Comparison of ENCODE assay signal across 22 cellular contexts in the genomic region with DNA sequence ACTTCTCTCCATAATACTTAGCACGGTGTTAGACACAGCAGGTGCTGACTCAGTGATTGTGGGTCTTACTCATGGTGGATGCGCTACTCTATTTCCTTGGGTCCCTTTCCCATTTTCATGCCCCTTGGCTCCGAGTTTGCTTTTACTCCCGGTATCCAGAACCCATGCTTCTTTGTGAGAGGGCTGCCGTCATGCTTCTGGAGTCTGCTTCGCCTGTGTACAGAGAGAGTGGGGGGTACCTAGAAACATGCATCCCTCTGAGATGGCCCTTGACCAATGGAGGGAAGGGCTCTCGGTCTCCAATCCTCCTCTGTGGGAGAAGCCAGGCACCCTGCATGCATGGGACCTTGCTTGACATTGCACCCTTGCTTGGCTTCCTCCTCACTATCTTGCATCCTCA.
DNase-seq lines count a peak whose midpoint lies in the region; ATAC-seq, FAIRE-seq and TF ChIP-seq lines count a peak whose summit lies in the region.
"Had no signal": no experiment of that assay in that cellular context is flagged by ENCODE, and none has a peak within 500 bp of the region (broad histone marks: within the 10 kb centered on the region; RNA-seq: fewer than 3 reads in every experiment).

No MANE protein-coding gene starts in this region.

- H3K27me3 Mint-ChIP-seq in osteocyte (ENCODE audit: unreplicated experiment): peaks cover 62% of the 10 kb centered on the region

- no peak for TF ChIP-seq RAD21 in HepG2 (CRISPR knock-in tag; IDR thresholded peaks at IDR 0.05)

- H3K9me3 Mint-ChIP-seq in osteocyte (ENCODE audit: unreplicated experiment): peaks cover 6% of the 10 kb centered on the region

- TF ChIP-seq CTCF in HepG2 (CRISPR knock-in tag; IDR thresholded peaks at IDR 0.05) (no peak), right lobe of liver (IDR thresholded peaks at IDR 0.05) (no peak), coronary artery (IDR thresholded peaks at IDR 0.05) (no peak), osteocyte (IDR thresholded peaks at IDR 0.05) (no peak), D721Med (IDR thresholded peaks at IDR 0.05; ENCODE audit: insufficient read depth, missing control alignments) (no peak), osteoblast (IDR thresholded peaks at IDR 0.05; ENCODE audit: extremely low read depth, low read depth, low read length) (no peak)

- FAIRE-seq in HepG2 (lab: Jason Lieb, UNC) (no peak), D721Med (lab: Jason Lieb, UNC) (no peak)
- FAIRE-seq: A549, G401.6, GM19239 had no signal

- no peaks in the 10 kb centered on the region for H3K9me3 ChIP-seq in HepG2 (ENCODE audit: low read length)
- H3K9me3 ChIP-seq in right lobe of liver: no peaks in the 10 kb centered on the region
- H3K9me3 ChIP-seq in osteoblast (ENCODE audit: low read depth, low read length): no peaks in the 10 kb centered on the region
- H3K9me3 ChIP-seq: A549, BE2C had no signal

- H3K4me3 ChIP-seq in HepG2 (replicated peaks in 1 of 3; ENCODE audit: insufficient read depth in 1 of 3, low read depth in 2 of 3, low read length in 3 of 3): no peak overlapping the region
- H3K4me3 ChIP-seq in right lobe of liver: no peak overlapping the region
- H3K4me3 ChIP-seq in coronary artery: no peak overlapping the region
- H3K4me3 ChIP-seq in osteoblast (ENCODE audit: insufficient read depth, low read length): no peak overlapping the region
- H3K4me3 ChIP-seq: A549, BLaER1 had no signal

- H3K36me3 Mint-ChIP-seq in osteocyte (ENCODE audit: unreplicated experiment): no peaks in the 10 kb centered on the region
- H3K36me3 Mint-ChIP-seq: CD4-positive, alpha-beta memory T cell; CD4-positive, CD25-positive, alpha-beta regulatory T cell had no signal

- H3K27me3 ChIP-seq in HepG2 (ENCODE audit: control insufficient read depth in 1 of 2, insufficient read depth in 2 of 2, low read length in 2 of 2): peaks cover 10 to 72% of the 10 kb centered on the region in 2 experiments
- H3K27me3 ChIP-seq in right lobe of liver: no peaks in the 10 kb centered on the region
- H3K27me3 ChIP-seq in osteoblast (ENCODE audit: insufficient read depth, low read length): peaks cover 17% of the 10 kb centered on the region
- H3K27me3 ChIP-seq: BE2C, BLaER1 had no signal

- H2AFZ ChIP-seq in HepG2 (ENCODE audit: low read length) (no peak overlapping the region), osteoblast (ENCODE audit: low read length) (no peak overlapping the region)

- no peak for TF ChIP-seq EP300 in HepG2 (IDR thresholded peaks at IDR 0.05; ENCODE audit: low read depth in 2 of 2, low read length in 2 of 2)
- TF ChIP-seq EP300 in HepG2 (CRISPR knock-in tag; IDR thresholded peaks at IDR 0.05; ENCODE audit: borderline replicate concordance): no peak

- 31% methylated on average over 7 of the region's 7 CpGs for WGBS in HepG2 (ENCODE audit: low lambda C conversion rate)
- 73% methylated on average over 6 of the region's 7 CpGs for WGBS in right lobe of liver (ENCODE audit: insufficient coverage, low coverage, low lambda C conversion rate, missing lambda C conversion rate)

- no peak overlapping the region for H3K9ac ChIP-seq in HepG2 (ENCODE audit: insufficient read depth, low read depth, low read length)
- H3K9ac ChIP-seq: BLaER1 had no signal

- H3K79me2 ChIP-seq in HepG2 (ENCODE audit: insufficient read depth, low read length) (no peaks in the 10 kb centered on the region), osteoblast (ENCODE audit: insufficient read depth, low read length) (no peaks in the 10 kb centered on the region)

- H3K27ac ChIP-seq in HepG2 (ENCODE audit: extremely low read length, insufficient read depth, low read length) (no peak overlapping the region), right lobe of liver (no peak overlapping the region), coronary artery (no peak overlapping the region), osteoblast (ENCODE audit: low read depth, low read length) (no peak overlapping the region)
- H3K27ac ChIP-seq: 22Rv1, A549, BLaER1 had no signal

- H3K4me2 ChIP-seq in HepG2 (ENCODE audit: low read depth, low read length) (no peak overlapping the region), osteoblast (ENCODE audit: insufficient read depth, low read length) (no peak overlapping the region)
- H3K4me2 ChIP-seq: A549, BLaER1 had no signal

- H3K36me3 ChIP-seq in HepG2 (replicated peaks in 1 of 2; ENCODE audit: control insufficient read depth in 1 of 2, insufficient read depth in 2 of 2, low read length in 2 of 2) (no peaks in the 10 kb centered on the region), right lobe of liver (no peaks in the 10 kb centered on the region), osteoblast (ENCODE audit: insufficient read depth, low read length) (no peaks in the 10 kb centered on the region)
- H3K36me3 ChIP-seq: BE2C, BLaER1 had no signal

- no TSS peak for BruUV-seq in HepG2 (replicated peaks; lab: Mats Ljungman, UMichigan)

- H3K4me1 ChIP-seq in HepG2 (ENCODE audit: insufficient read depth, low read length) (no peaks in the 10 kb centered on the region), right lobe of liver (no peaks in the 10 kb centered on the region), osteoblast (ENCODE audit: insufficient read depth, low read length) (no peaks in the 10 kb centered on the region)
- H3K4me1 ChIP-seq: A549, BE2C had no signal

- intact Hi-C loops in HepG2 (cut with micrococcal nuclease; ENCODE audit: unreplicated experiment): no loop called here
- intact Hi-C loops in right lobe of liver (cut with DNase I): no loop called here

- no peaks in the 10 kb centered on the region for H4K20me1 ChIP-seq in HepG2 (ENCODE audit: insufficient read depth, low read length)
- H4K20me1 ChIP-seq in osteoblast (ENCODE audit: insufficient read depth, low read length): no peaks in the 10 kb centered on the region
- H4K20me1 ChIP-seq: BLaER1 had no signal

- TF ChIP-seq POLR2A in HepG2 (IDR thresholded peaks at IDR 0.05; ENCODE audit: insufficient read depth in 1 of 2, low read depth in 2 of 2, low read length in 2 of 2) (no peak), right lobe of liver (IDR thresholded peaks at IDR 0.05) (no peak)

- in situ Hi-C loops in HepG2 (cut with HindIII; ENCODE audit: extremely low pct_ligation_motif_present, low pct_unique_long_range_greater_than_20kb): no loop called here

- ATAC-seq in HepG2 (no peak), right lobe of liver (no peak)
- ATAC-seq: A549 had no signal

- peaks cover 4% of the 10 kb centered on the region for H3K4me1 Mint-ChIP-seq in osteocyte (ENCODE audit: unreplicated experiment)

- no peak overlapping the region for H3K4me3 Mint-ChIP-seq in osteocyte (ENCODE audit: unreplicated experiment)
- H3K4me3 Mint-ChIP-seq: CD14-positive monocyte; CD4-positive, alpha-beta memory T cell; CD4-positive, CD25-positive, alpha-beta regulatory T cell; CD8-positive, alpha-beta memory T cell had no signal

- H3K27ac Mint-ChIP-seq in osteocyte (ENCODE audit: unreplicated experiment): no peak overlapping the region
- H3K27ac Mint-ChIP-seq: CD14-positive monocyte; CD4-positive, alpha-beta memory T cell; CD4-positive, CD25-positive, alpha-beta regulatory T cell; CD8-positive, alpha-beta memory T cell had no signal

- POLR2A ChIA-PET in HepG2 (lab: Yijun Ruan, JAX): no interaction called here

- CTCF ChIA-PET in HepG2 (lab: Yijun Ruan, JAX; ENCODE audit: low intra/inter-chr PET ratio, low total read pairs): no interaction called here

- DNase-seq in HepG2 (ENCODE audit: low spot score) (no peak), right lobe of liver (no peak), coronary artery (ENCODE audit: low spot score) (peak; percentile 31), osteocyte (ENCODE audit: extremely low spot score, unreplicated experiment) (peak; percentile 66), D721Med (ENCODE audit: insufficient read length, low spot score) (no peak), osteoblast (ENCODE audit: insufficient read length, low spot score, missing footprints) (no peak)
- no peak for DNase-seq in stimulated activated CD4-positive, alpha-beta T cell treated with anti-CD3 and anti-CD28 coated beads, Interleukin-2, amount 100 ng/mL, for 48 hours
- DNase-seq: AML-193; BE2C; C1 segment of cervical spinal cord; CD4-positive, alpha-beta memory T cell; CD8-positive, alpha-beta memory T cell; COR-L47; DMS79 treated with DMSO at 0.1 percent for 48 hours; GF-D8 had no signal

TF ChIP-seq in HepG2, 621 proteins besides CTCF, POLR2A, EP300 and RAD21:
- peak in 1 of 2 experiments; percentile 40; a peak in 1 of 4 replicates for TF ChIP-seq MAFK (conservative IDR thresholded peaks at IDR 0.05 in 1 of 2, IDR thresholded peaks at IDR 0.05 in 1 of 2; ENCODE audit: low read length in 2 of 2)
- no peak for TF ChIP-seq DR1 (CRISPR knock-in tag; IDR thresholded peaks at IDR 0.05)
- TF ChIP-seq MAFF (IDR thresholded peaks at IDR 0.05; ENCODE audit: low read depth, low read length): 0 out of 2 replicates have a peak, but pooled peaks have one; percentile 7

Comparison
In these comparisons a context has a peak if more than half of its experiments do, and no peak if none do; other contexts are left out.
1. DNase-seq: peak in coronary artery (single experiment) and osteocyte (single experiment); none in HepG2 (single experiment), right lobe of liver (0 of 3), D721Med (single experiment), stimulated activated CD4-positive, alpha-beta T cell treated with anti-CD3 and anti-CD28 coated beads, Interleukin-2, amount 100 ng/mL, for 48 hours (0 of 2) and osteoblast (single experiment).